In genomic region chr2:204972161-204972560, GRCh38 we compare ENCODE assay signal across 16 cellular contexts.
"Had no signal": no experiment of that assay in that cellular context is flagged by ENCODE, and none has a peak within 500 bp of the region (broad histone marks: within the 10 kb centered on the region; RNA-seq: fewer than 3 reads in every experiment).

No MANE protein-coding gene starts in this region.

- DNase-seq: central memory CD4-positive, alpha-beta T cell; cortex of kidney; effector memory CD8-positive, alpha-beta T cell; esophagus squamous epithelium; foreskin fibroblast; immature natural killer cell; mucosa of descending colon; natural killer cell; spleen; stimulated activated CD4-positive, alpha-beta T cell treated with anti-CD3 and anti-CD28 coated beads, Interleukin-15, amount 100 ng/mL, for 24 hours; stimulated activated CD4-positive, alpha-beta T cell treated with anti-CD3 and anti-CD28 coated beads, Interleukin-1b, Interleukin-23, amount 100 ng/mL, for 48 hours; stimulated activated CD4-positive, alpha-beta T cell treated with anti-CD3 and anti-CD28 coated beads, Interleukin-4, amount 100 ng/mL, for 24 hours; testis had no signal

- H3K36me3 ChIP-seq: esophagus squamous epithelium, spleen, tibial nerve had no signal

- H3K36me3 Mint-ChIP-seq: immature natural killer cell; natural killer cell; stimulated activated memory B cell treated with anti-CD40 and anti-IgM and Interleukin-4, amounts not matched to agents 10 μg/mL and 1 μg/mL and 100 μg/mL, for 72 hours had no signal

- H3K4me3 ChIP-seq: esophagus squamous epithelium, mucosa of descending colon, spleen, testis, tibial nerve had no signal

- H3K27ac ChIP-seq: esophagus squamous epithelium, testis had no signal

- H3K9me3 Mint-ChIP-seq: stimulated activated memory B cell treated with anti-CD40 and anti-IgM and Interleukin-4, amounts not matched to agents 10 μg/mL and 1 μg/mL and 100 μg/mL, for 72 hours had no signal

- H3K9me3 ChIP-seq: esophagus squamous epithelium, mucosa of descending colon, spleen, testis, tibial nerve had no signal

- H3K27me3 ChIP-seq: esophagus squamous epithelium, spleen, testis, tibial nerve had no signal

- H3K27ac Mint-ChIP-seq: effector memory CD8-positive, alpha-beta T cell; stimulated activated memory B cell treated with anti-CD40 and anti-IgM and Interleukin-4, amounts not matched to agents 10 μg/mL and 1 μg/mL and 100 μg/mL, for 72 hours had no signal

- H3K4me3 Mint-ChIP-seq: effector memory CD8-positive, alpha-beta T cell; immature natural killer cell; natural killer cell; stimulated activated memory B cell treated with anti-CD40 and anti-IgM and Interleukin-4, amounts not matched to agents 10 μg/mL and 1 μg/mL and 100 μg/mL, for 72 hours; stimulated activated naive CD8-positive, alpha-beta T cell treated with anti-CD3 and anti-CD28 coated beads, Interleukin-15, Interleukin-2, amounts not matched to agents 100 ng/mL and 50 ng/mL, for 24 hours had no signal

- ATAC-seq: effector memory CD8-positive, alpha-beta T cell; mucosa of descending colon; natural killer cell; stimulated activated memory B cell treated with anti-CD40 and anti-IgM and Interleukin-4, amounts not matched to agents 10 μg/mL and 1 μg/mL and 100 μg/mL, for 72 hours had no signal

- H3K27me3 Mint-ChIP-seq: effector memory CD8-positive, alpha-beta T cell; stimulated activated memory B cell treated with anti-CD40 and anti-IgM and Interleukin-4, amounts not matched to agents 10 μg/mL and 1 μg/mL and 100 μg/mL, for 72 hours; stimulated activated naive CD8-positive, alpha-beta T cell treated with anti-CD3 and anti-CD28 coated beads, Interleukin-15, Interleukin-2, amounts not matched to agents 100 ng/mL and 50 ng/mL, for 24 hours had no signal

- H3K4me1 ChIP-seq: testis had no signal
